In genomic region chr6:13825871-13826270, GRCh38 we compare ENCODE assay signal across 37 cellular contexts.
"Had no signal": no experiment of that assay in that cellular context is flagged by ENCODE, and none has a peak within 500 bp of the region (broad histone marks: within the 10 kb centered on the region; RNA-seq: fewer than 3 reads in every experiment).

No MANE protein-coding gene starts in this region.

- H3K4me1 ChIP-seq: adrenal gland, ascending aorta had no signal

- H3K4me1 Mint-ChIP-seq: activated naive CD8-positive, alpha-beta T cell treated with anti-CD3 and anti-CD28 coated beads for 36 hours; activated T-helper 17 cell treated with anti-CD3 and anti-CD28 coated beads, Interleukin-2, amount 50 U/mL, for 72 hours; brain; central memory CD8-positive, alpha-beta T cell had no signal

- ATAC-seq: activated CD8-positive, alpha-beta T cell treated with anti-CD3 and anti-CD28 coated beads for 36 hours; activated naive CD4-positive, alpha-beta T cell treated with anti-CD3 and anti-CD28 coated beads, Interleukin-2, amount 50 U/mL, for 72 hours; activated T-cell treated with anti-CD3 and anti-CD28 coated beads, Interleukin-2, amount 50 U/mL, for 4 hours; activated T-cell treated with anti-CD3 and anti-CD28 coated beads, Interleukin-2, amount 50 U/mL, for 72 hours; activated T-helper 17 cell treated with anti-CD3 and anti-CD28 coated beads, Interleukin-2, amount 50 U/mL, for 72 hours had no signal

- H3K36me3 Mint-ChIP-seq: activated CD4-positive, alpha-beta memory T cell treated with anti-CD3 and anti-CD28 coated beads for 36 hours; activated naive CD8-positive, alpha-beta T cell treated with anti-CD3 and anti-CD28 coated beads for 36 hours; brain had no signal

- H3K4me3 ChIP-seq: adrenal gland, ascending aorta, cardiac muscle cell had no signal

- H3K27me3 Mint-ChIP-seq: activated B cell treated with CpG ODN at 0.5 μM for 24 hours had no signal

- H3K27ac ChIP-seq: adrenal gland, ascending aorta, cardiac muscle cell, VCaP had no signal

- H3K36me3 ChIP-seq: adrenal gland, ascending aorta, cardiac muscle cell had no signal

- H3K9me3 ChIP-seq: adrenal gland, ascending aorta had no signal

- H3K9me3 Mint-ChIP-seq: activated CD4-positive, alpha-beta T cell treated with anti-CD3 and anti-CD28 coated beads, Interleukin-2, amount 10 ng/mL, durations not matched to agents 24 days and 14 days; activated CD8-positive, alpha-beta T cell treated with anti-CD3 and anti-CD28 coated beads for 36 hours; activated naive CD4-positive, alpha-beta T cell treated with anti-CD3 and anti-CD28 coated beads for 36 hours; activated T-helper 17 cell treated with anti-CD3 and anti-CD28 coated beads, Interleukin-2, amount 50 U/mL, for 72 hours; central memory CD8-positive, alpha-beta T cell; T-helper 1 cell treated with Interleukin-12 subunit alpha and Interleukin-12 subunit beta and Interleukin-4 antibody, amounts not matched to agents 30 μg/mL and 1 μg/mL, for 36 hours; T-helper 2 cell treated with Interferon-gamma antibody and Interleukin-4, amounts not matched to agents 5 μg/mL and 100 μg/mL, for 36 hours had no signal

- H3K27me3 ChIP-seq: adrenal gland, ascending aorta, cardiac muscle cell had no signal

- H3K4me3 Mint-ChIP-seq: activated B cell treated with CpG ODN at 0.5 μM for 24 hours; activated CD4-positive, alpha-beta memory T cell treated with anti-CD3 and anti-CD28 coated beads for 36 hours; activated CD4-positive, alpha-beta T cell treated with anti-CD3 and anti-CD28 coated beads, Interleukin-2, amount 10 ng/mL, durations not matched to agents 24 days and 14 days; activated CD8-positive, alpha-beta T cell treated with anti-CD3 and anti-CD28 coated beads for 36 hours; activated naive CD4-positive, alpha-beta T cell treated with anti-CD3 and anti-CD28 coated beads for 36 hours; activated naive CD8-positive, alpha-beta T cell treated with anti-CD3 and anti-CD28 coated beads for 36 hours; activated T-cell treated with anti-CD3 and anti-CD28 coated beads, Interleukin-2, amount 50 U/mL, for 4 hours; activated T-cell treated with anti-CD3 and anti-CD28 coated beads, Interleukin-2, amount 50 U/mL, for 72 hours; activated T-helper 1 cell treated with anti-CD3 and anti-CD28 coated beads, Interleukin-12 subunit alpha, Interleukin-12 subunit beta, Interleukin-2, Interleukin-4 antibody, amounts not matched to agents 30 ng/mL and 10 ng/mL and 1 ng/mL, durations not matched to agents 14 hours and 24 hours and 36 hours; activated T-helper 17 cell treated with anti-CD3 and anti-CD28 coated beads, Interleukin-2, amount 50 U/mL, for 72 hours; brain; central memory CD8-positive, alpha-beta T cell; T-helper 1 cell treated with Interleukin-12 subunit alpha and Interleukin-12 subunit beta and Interleukin-4 antibody, amounts not matched to agents 30 μg/mL and 1 μg/mL, for 36 hours; T-helper 2 cell treated with Interferon-gamma antibody and Interleukin-4, amounts not matched to agents 5 μg/mL and 100 μg/mL, for 36 hours had no signal

- DNase-seq: activated B cell treated with CpG ODN at 0.5 μM for 24 hours; activated CD4-positive, alpha-beta memory T cell treated with anti-CD3 and anti-CD28 coated beads for 36 hours; activated CD4-positive, alpha-beta T cell treated with anti-CD3 and anti-CD28 coated beads for 4 hours; activated CD4-positive, alpha-beta T cell treated with anti-CD3 and anti-CD28 coated beads, Interleukin-2, amount 10 ng/mL, durations not matched to agents 24 days and 14 days; activated CD4-positive, alpha-beta T cell treated with anti-CD3 and anti-CD28 coated beads, Interleukin-2, amount 50 U/mL, for 1 hour; activated CD4-positive, alpha-beta T cell treated with anti-CD3 and anti-CD28 coated beads, Interleukin-2, amount 50 U/mL, for 4 hours; activated CD4-positive, CD25-positive, alpha-beta regulatory T cell treated with anti-CD3 and anti-CD28 coated beads, Interleukin-2, amount 50 U/mL, for 72 hours; activated CD8-positive, alpha-beta memory T cell treated with anti-CD3 and anti-CD28 coated beads, Interleukin-2, amount 50 U/mL, for 4 hours; activated CD8-positive, alpha-beta T cell treated with anti-CD3 and anti-CD28 coated beads for 36 hours; activated effector memory CD4-positive, alpha-beta T cell treated with anti-CD3 and anti-CD28 coated beads, Interleukin-2, amount 50 U/mL, for 16 hours; activated gamma-delta T cell treated with Interleukin-2 at 50 U/mL for 16 hours; activated naive CD4-positive, alpha-beta T cell; activated naive CD4-positive, alpha-beta T cell treated with anti-CD3 and anti-CD28 coated beads for 36 hours; activated naive CD4-positive, alpha-beta T cell treated with anti-CD3 and anti-CD28 coated beads, Interleukin-2, amount 50 U/mL, for 16 hours; activated naive CD8-positive, alpha-beta T cell treated with anti-CD3 and anti-CD28 coated beads for 36 hours; activated T-cell treated with anti-CD3 and anti-CD28 coated beads for 4 hours; activated T-cell treated with anti-CD3 and anti-CD28 coated beads, Interleukin-2, amount 50 U/mL, for 1 hour; activated T-cell treated with anti-CD3 and anti-CD28 coated beads, Interleukin-2, amount 50 U/mL, for 4 hours; activated T-cell treated with anti-CD3 and anti-CD28 coated beads, Interleukin-2, amount 50 U/mL, for 72 hours; adrenal gland; amygdala; anterior cingulate cortex; caudate nucleus; cerebellar nuclear complex; T-helper 1 cell; T-helper 2 cell; T-helper 9 cell had no signal

- H3K27ac Mint-ChIP-seq: activated B cell treated with CpG ODN at 0.5 μM for 24 hours; activated CD4-positive, alpha-beta memory T cell treated with anti-CD3 and anti-CD28 coated beads for 36 hours; activated CD4-positive, alpha-beta T cell treated with anti-CD3 and anti-CD28 coated beads, Interleukin-2, amount 10 ng/mL, durations not matched to agents 24 days and 14 days; activated CD8-positive, alpha-beta T cell treated with anti-CD3 and anti-CD28 coated beads for 36 hours; activated naive CD4-positive, alpha-beta T cell treated with anti-CD3 and anti-CD28 coated beads for 36 hours; activated naive CD4-positive, alpha-beta T cell treated with anti-CD3 and anti-CD28 coated beads, Interleukin-2, amount 50 U/mL, for 72 hours; activated naive CD8-positive, alpha-beta T cell treated with anti-CD3 and anti-CD28 coated beads for 36 hours; activated T-cell treated with anti-CD3 and anti-CD28 coated beads, Interleukin-2, amount 50 U/mL, for 72 hours; activated T-helper 1 cell treated with anti-CD3 and anti-CD28 coated beads, Interleukin-12 subunit alpha, Interleukin-12 subunit beta, Interleukin-2, Interleukin-4 antibody, amounts not matched to agents 30 ng/mL and 10 ng/mL and 1 ng/mL, durations not matched to agents 14 hours and 24 hours and 36 hours; activated T-helper 17 cell treated with anti-CD3 and anti-CD28 coated beads, Interleukin-2, amount 50 U/mL, for 72 hours; brain; T-helper 1 cell treated with Interleukin-12 subunit alpha and Interleukin-12 subunit beta and Interleukin-4 antibody, amounts not matched to agents 30 μg/mL and 1 μg/mL, for 36 hours; T-helper 2 cell treated with Interferon-gamma antibody and Interleukin-4, amounts not matched to agents 5 μg/mL and 100 μg/mL, for 36 hours had no signal
